10 cellular contexts compared by ENCODE assay signal in genomic region chr4:2058264-2059033, GRCh38. TPM values are rescaled to one million over a fixed set of nuclear protein-coding genes. Genes with fewer than 3 reads are reported as not detected.
A peak's percentile ranks its signal among the peaks of the same experiment; 100 is the strongest.
DNase-seq lines count a peak whose midpoint lies in the region; ATAC-seq, FAIRE-seq and TF ChIP-seq lines count a peak whose summit lies in the region.
"Had no signal": no experiment of that assay in that cellular context is flagged by ENCODE, and none has a peak within 500 bp of the region (broad histone marks: within the 10 kb centered on the region; RNA-seq: fewer than 3 reads in every experiment).

No MANE protein-coding gene starts in this region.

- H3K4me2 ChIP-seq in astrocyte (ENCODE audit: low read length) = peak overlapping the region; percentile 59

- H3K4me1 Mint-ChIP-seq in astrocyte (ENCODE audit: low read depth, unreplicated experiment) = no peaks in the 10 kb centered on the region

- no peaks in the 10 kb centered on the region for H3K9me3 Mint-ChIP-seq in astrocyte (ENCODE audit: unreplicated experiment)

- ATAC-seq in Right ventricle myocardium superior (ENCODE audit: poor library complexity) = no peak
- no peak for ATAC-seq in left ventricle myocardium superior
- no peak for ATAC-seq in lower lobe of right lung
- ATAC-seq in upper lobe of right lung = no peak
- ATAC-seq in HG02852 (IDR thresholded peaks at IDR 0.05; ENCODE audit: unreplicated experiment) = no peak

- no peak overlapping the region for H3K9ac ChIP-seq in astrocyte (ENCODE audit: low read length)

- H2AFZ ChIP-seq in astrocyte (ENCODE audit: low read depth, low read length) = no peak overlapping the region

- H3K27me3 Mint-ChIP-seq in astrocyte (ENCODE audit: low read depth, unreplicated experiment) = peaks cover 30% of the 10 kb centered on the region

- H3K4me1 ChIP-seq in astrocyte (ENCODE audit: insufficient read depth, low read length) = no peaks in the 10 kb centered on the region
- H3K4me1 ChIP-seq in lower lobe of right lung = peaks cover 4% of the 10 kb centered on the region
- no peaks in the 10 kb centered on the region for H3K4me1 ChIP-seq in upper lobe of right lung
- H3K4me1 ChIP-seq: SJSA1 had no signal

- H3K36me3 ChIP-seq in astrocyte (ENCODE audit: insufficient read depth, low read length) (no peaks in the 10 kb centered on the region), lower lobe of right lung (no peaks in the 10 kb centered on the region), upper lobe of right lung (no peaks in the 10 kb centered on the region)
- H3K36me3 ChIP-seq: SJSA1 had no signal

- no peaks in the 10 kb centered on the region for H4K20me1 ChIP-seq in astrocyte (ENCODE audit: insufficient read depth, low read length)

- FAIRE-seq in astrocyte (lab: Jason Lieb, UNC) = no peak
- FAIRE-seq: urothelium cell line had no signal

- H3K27me3 ChIP-seq in astrocyte (ENCODE audit: insufficient read depth, low read length) (peaks cover 27% of the 10 kb centered on the region), lower lobe of right lung (ENCODE audit: low read depth) (peaks cover 67% of the 10 kb centered on the region), upper lobe of right lung (peaks cover 72% of the 10 kb centered on the region)

- H3K36me3 Mint-ChIP-seq in astrocyte (ENCODE audit: low read depth, unreplicated experiment) = no peaks in the 10 kb centered on the region

- H3K4me3 ChIP-seq in astrocyte (ENCODE audit: insufficient read depth, low read depth, low read length) (no peak overlapping the region), lower lobe of right lung (peak overlapping the region; percentile 41), upper lobe of right lung (peak overlapping the region; percentile 30)
- H3K4me3 ChIP-seq: SJSA1 had no signal

- intact Hi-C loops in Right ventricle myocardium superior (cut with DNase I) = no loop called here
- intact Hi-C loops in left ventricle myocardium superior (cut with micrococcal nuclease) = no loop called here
- intact Hi-C loops in lower lobe of right lung (cut with DNase I) = no loop called here
- intact Hi-C loops in upper lobe of right lung (cut with DNase I) = no loop called here

- no peak overlapping the region for H3K27ac Mint-ChIP-seq in astrocyte (ENCODE audit: unreplicated experiment)

- DNase-seq in Right ventricle myocardium superior = peak; percentile 38
- no peak for DNase-seq in left ventricle myocardium superior
- DNase-seq in astrocyte (ENCODE audit: low read depth) = no peak
- peak; percentile 42 for DNase-seq in lower lobe of right lung
- DNase-seq in upper lobe of right lung = no peak
- no peak for DNase-seq in EL
- DNase-seq in central memory CD4-positive, alpha-beta T cell = no peak

- no peaks in the 10 kb centered on the region for H3K79me2 ChIP-seq in astrocyte (ENCODE audit: insufficient read depth, low read length)

- TF ChIP-seq CTCF in astrocyte (IDR thresholded peaks at IDR 0.05; ENCODE audit: insufficient read depth, low read depth, low read length) = no peak
- TF ChIP-seq CTCF in lower lobe of right lung (IDR thresholded peaks at IDR 0.05) = no peak
- TF ChIP-seq CTCF in upper lobe of right lung (IDR thresholded peaks at IDR 0.05) = no peak

- H3K4me3 Mint-ChIP-seq in astrocyte (ENCODE audit: unreplicated experiment) = no peak overlapping the region

- H3K27ac ChIP-seq in astrocyte (ENCODE audit: low read depth, low read length) = no peak overlapping the region
- no peak overlapping the region for H3K27ac ChIP-seq in lower lobe of right lung
- no peak overlapping the region for H3K27ac ChIP-seq in upper lobe of right lung
- H3K27ac ChIP-seq: SJSA1 had no signal

- H3K9me3 ChIP-seq in astrocyte (ENCODE audit: insufficient read depth, low read depth, low read length) = no peaks in the 10 kb centered on the region
- no peaks in the 10 kb centered on the region for H3K9me3 ChIP-seq in lower lobe of right lung
- H3K9me3 ChIP-seq in upper lobe of right lung = no peaks in the 10 kb centered on the region
- H3K9me3 ChIP-seq: SJSA1 had no signal

RNA-seq across cellular contexts. Expression of gene NAT8L, which starts 0.7 kb away (rescaled TPM):
- total RNA-seq in Right ventricle myocardium superior = 1.00 TPM
- total RNA-seq in left ventricle myocardium superior = 0.82 TPM
- total RNA-seq in astrocyte = 1.2 and 1.6 TPM in 2 replicates
- 0.24 TPM for total RNA-seq in lower lobe of right lung
- 0.46 TPM for total RNA-seq in upper lobe of right lung
- total RNA-seq: SJSA1 had no signal

RNA-seq across cellular contexts. Expression of gene NELFA, which starts 49.7 kb away (rescaled TPM):
- 10.4 TPM for total RNA-seq in Right ventricle myocardium superior
- total RNA-seq in left ventricle myocardium superior = 10.0 TPM
- 22.1 and 24.5 TPM in 2 replicates for total RNA-seq in astrocyte
- total RNA-seq in lower lobe of right lung = 22.6 TPM
- 22.7 TPM for total RNA-seq in upper lobe of right lung

Comparison
In these comparisons a context has a peak if more than half of its experiments do, and no peak if none do; other contexts are left out.
1. DNase-seq: peak in Right ventricle myocardium superior (single experiment) and lower lobe of right lung (single experiment); none in left ventricle myocardium superior (single experiment), astrocyte (single experiment), upper lobe of right lung (single experiment), EL (single experiment) and central memory CD4-positive, alpha-beta T cell (single experiment).